1 cellular context compared by ENCODE assay signal in the genomic region with DNA sequence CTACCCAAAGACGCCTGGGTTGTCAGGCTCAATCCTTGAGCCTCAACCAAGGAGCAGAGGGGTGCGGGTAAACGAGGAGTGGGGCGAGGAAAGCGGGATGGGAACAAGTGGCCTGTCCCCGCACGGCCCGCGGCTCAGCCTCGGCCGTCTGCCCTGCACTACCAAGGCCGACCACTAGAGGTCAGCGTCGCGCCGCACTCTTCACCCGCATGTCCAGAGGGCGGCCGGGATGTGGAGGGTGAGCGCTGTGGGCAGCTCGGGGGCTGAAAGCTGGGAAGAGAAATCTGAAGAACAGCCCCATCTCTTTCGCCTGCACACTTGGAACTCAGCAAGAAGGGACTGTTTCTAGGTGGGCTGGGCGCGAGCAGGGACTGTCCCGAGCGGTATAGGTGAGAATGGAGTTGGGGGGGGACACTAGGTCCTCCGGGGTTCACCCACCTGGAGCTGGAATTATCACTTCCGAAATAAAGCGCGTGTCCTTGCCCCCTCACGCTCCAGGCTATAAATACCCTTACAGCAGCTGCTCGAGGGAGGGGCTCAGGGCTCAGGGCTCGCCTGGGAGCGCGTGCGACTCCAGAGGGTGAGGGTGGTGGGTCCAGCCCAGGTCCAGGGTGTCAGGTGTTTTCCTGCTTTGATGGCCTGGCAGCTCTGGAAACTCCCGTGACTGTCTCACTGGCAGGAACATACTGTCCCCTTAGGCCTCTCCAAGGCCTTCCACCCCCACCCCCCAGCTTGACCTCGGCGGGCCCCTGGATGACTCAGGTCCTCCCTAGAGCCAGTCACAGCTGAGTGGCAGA.
A peak's percentile ranks its signal among the peaks of the same experiment; 100 is the strongest.
TF ChIP-seq lines count a peak whose summit lies in the region.

No MANE protein-coding gene starts in this region.

TF ChIP-seq in HepG2, 621 proteins besides CTCF, POLR2A, EP300 and RAD21 (continued from another document and continues in another):
- no peak for TF ChIP-seq FOXK2 (IDR thresholded peaks at IDR 0.05)
- TF ChIP-seq DMAP1 (CRISPR knock-in tag; IDR thresholded peaks at IDR 0.05) = no peak; the same call in 1 of the 2 replicates
- no peak for TF ChIP-seq EZH2 (conservative IDR thresholded peaks at IDR 0.05; ENCODE audit: low read depth, low read length)
- TF ChIP-seq ZNF674 (CRISPR knock-in tag; IDR thresholded peaks at IDR 0.05; ENCODE audit: low read depth) = 0 out of 2 replicates have a peak, but pooled peaks have one; percentile 64
- no peak for TF ChIP-seq ZBTB3 (CRISPR knock-in tag; IDR thresholded peaks at IDR 0.05; ENCODE audit: borderline replicate concordance, low read depth)
- no peak for TF ChIP-seq E2F2 (CRISPR knock-in tag; IDR thresholded peaks at IDR 0.05; ENCODE audit: borderline replicate concordance)
- TF ChIP-seq ZBTB2 (CRISPR knock-in tag; IDR thresholded peaks at IDR 0.05; ENCODE audit: low read depth) = no peak
- no peak for TF ChIP-seq ZNF484 (CRISPR knock-in tag; IDR thresholded peaks at IDR 0.05; ENCODE audit: borderline replicate concordance, low read depth)
- no peak for TF ChIP-seq ZFAT (CRISPR knock-in tag; conservative IDR thresholded peaks at IDR 0.05)
- no peak for TF ChIP-seq ZNF292 (CRISPR knock-in tag; IDR thresholded peaks at IDR 0.05; ENCODE audit: borderline replicate concordance, low read depth)
- TF ChIP-seq ZNF232 (CRISPR knock-in tag; IDR thresholded peaks at IDR 0.05; ENCODE audit: borderline replicate concordance) = no peak
- no peak for TF ChIP-seq ZNF7 (CRISPR knock-in tag; IDR thresholded peaks at IDR 0.05)
- TF ChIP-seq, protein P1, sequence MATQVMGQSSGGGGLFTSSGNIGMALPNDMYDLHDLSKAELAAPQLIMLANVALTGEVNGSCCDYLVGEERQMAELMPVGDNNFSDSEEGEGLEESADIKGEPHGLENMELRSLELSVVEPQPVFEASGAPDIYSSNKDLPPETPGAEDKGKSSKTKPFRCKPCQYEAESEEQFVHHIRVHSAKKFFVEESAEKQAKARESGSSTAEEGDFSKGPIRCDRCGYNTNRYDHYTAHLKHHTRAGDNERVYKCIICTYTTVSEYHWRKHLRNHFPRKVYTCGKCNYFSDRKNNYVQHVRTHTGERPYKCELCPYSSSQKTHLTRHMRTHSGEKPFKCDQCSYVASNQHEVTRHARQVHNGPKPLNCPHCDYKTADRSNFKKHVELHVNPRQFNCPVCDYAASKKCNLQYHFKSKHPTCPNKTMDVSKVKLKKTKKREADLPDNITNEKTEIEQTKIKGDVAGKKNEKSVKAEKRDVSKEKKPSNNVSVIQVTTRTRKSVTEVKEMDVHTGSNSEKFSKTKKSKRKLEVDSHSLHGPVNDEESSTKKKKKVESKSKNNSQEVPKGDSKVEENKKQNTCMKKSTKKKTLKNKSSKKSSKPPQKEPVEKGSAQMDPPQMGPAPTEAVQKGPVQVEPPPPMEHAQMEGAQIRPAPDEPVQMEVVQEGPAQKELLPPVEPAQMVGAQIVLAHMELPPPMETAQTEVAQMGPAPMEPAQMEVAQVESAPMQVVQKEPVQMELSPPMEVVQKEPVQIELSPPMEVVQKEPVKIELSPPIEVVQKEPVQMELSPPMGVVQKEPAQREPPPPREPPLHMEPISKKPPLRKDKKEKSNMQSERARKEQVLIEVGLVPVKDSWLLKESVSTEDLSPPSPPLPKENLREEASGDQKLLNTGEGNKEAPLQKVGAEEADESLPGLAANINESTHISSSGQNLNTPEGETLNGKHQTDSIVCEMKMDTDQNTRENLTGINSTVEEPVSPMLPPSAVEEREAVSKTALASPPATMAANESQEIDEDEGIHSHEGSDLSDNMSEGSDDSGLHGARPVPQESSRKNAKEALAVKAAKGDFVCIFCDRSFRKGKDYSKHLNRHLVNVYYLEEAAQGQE (IDR thresholded peaks at IDR 0.05; ENCODE audit: borderline replicate concordance in 1 of 2, low read depth in 1 of 2, low read length in 2 of 2) = no peak
- no peak for TF ChIP-seq ZNF839 (CRISPR knock-in tag; IDR thresholded peaks at IDR 0.05; ENCODE audit: borderline replicate concordance)
- TF ChIP-seq ZNF776 (CRISPR knock-in tag; IDR thresholded peaks at IDR 0.05) = peak; percentile 61; the same call in 1 of the 2 replicates
- TF ChIP-seq, protein P2, sequence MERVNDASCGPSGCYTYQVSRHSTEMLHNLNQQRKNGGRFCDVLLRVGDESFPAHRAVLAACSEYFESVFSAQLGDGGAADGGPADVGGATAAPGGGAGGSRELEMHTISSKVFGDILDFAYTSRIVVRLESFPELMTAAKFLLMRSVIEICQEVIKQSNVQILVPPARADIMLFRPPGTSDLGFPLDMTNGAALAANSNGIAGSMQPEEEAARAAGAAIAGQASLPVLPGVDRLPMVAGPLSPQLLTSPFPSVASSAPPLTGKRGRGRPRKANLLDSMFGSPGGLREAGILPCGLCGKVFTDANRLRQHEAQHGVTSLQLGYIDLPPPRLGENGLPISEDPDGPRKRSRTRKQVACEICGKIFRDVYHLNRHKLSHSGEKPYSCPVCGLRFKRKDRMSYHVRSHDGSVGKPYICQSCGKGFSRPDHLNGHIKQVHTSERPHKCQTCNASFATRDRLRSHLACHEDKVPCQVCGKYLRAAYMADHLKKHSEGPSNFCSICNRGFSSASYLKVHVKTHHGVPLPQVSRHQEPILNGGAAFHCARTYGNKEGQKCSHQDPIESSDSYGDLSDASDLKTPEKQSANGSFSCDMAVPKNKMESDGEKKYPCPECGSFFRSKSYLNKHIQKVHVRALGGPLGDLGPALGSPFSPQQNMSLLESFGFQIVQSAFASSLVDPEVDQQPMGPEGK (CRISPR knock-in tag; IDR thresholded peaks at IDR 0.05) = peak; percentile 57; the same call in 1 of the 2 replicates
- TF ChIP-seq, protein P3, sequence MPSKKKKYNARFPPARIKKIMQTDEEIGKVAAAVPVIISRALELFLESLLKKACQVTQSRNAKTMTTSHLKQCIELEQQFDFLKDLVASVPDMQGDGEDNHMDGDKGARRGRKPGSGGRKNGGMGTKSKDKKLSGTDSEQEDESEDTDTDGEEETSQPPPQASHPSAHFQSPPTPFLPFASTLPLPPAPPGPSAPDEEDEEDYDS (CRISPR knock-in tag; IDR thresholded peaks at IDR 0.05) = no peak
- no peak for TF ChIP-seq TCF7 (IDR thresholded peaks at IDR 0.05; ENCODE audit: low read depth)
- TF ChIP-seq ZNF512 (CRISPR knock-in tag; IDR thresholded peaks at IDR 0.05) = no peak
- no peak for TF ChIP-seq FOXA3 (CRISPR knock-in tag; IDR thresholded peaks at IDR 0.05)
- no peak for TF ChIP-seq PAWR (CRISPR knock-in tag; IDR thresholded peaks at IDR 0.05; ENCODE audit: borderline replicate concordance)
- TF ChIP-seq RERE (CRISPR knock-in tag; IDR thresholded peaks at IDR 0.05; ENCODE audit: low read depth) = no peak
- TF ChIP-seq MAFG (CRISPR knock-in tag; IDR thresholded peaks at IDR 0.05) = no peak
- TF ChIP-seq, protein P4, sequence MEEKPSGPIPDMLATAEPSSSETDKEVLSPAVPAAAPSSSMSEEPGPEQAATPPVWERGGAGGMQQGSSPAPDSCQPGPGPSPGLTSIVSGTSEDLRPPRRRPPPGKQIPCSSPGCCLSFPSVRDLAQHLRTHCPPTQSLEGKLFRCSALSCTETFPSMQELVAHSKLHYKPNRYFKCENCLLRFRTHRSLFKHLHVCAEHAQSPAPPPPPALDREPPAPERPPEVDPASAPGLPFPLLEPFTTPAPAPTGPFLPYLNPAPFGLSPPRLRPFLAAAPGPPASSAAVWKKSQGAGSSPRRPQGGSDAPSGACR (CRISPR knock-in tag; IDR thresholded peaks at IDR 0.05) = no peak
- no peak for TF ChIP-seq HDAC6 (IDR thresholded peaks at IDR 0.05; ENCODE audit: low read depth, low read length)
- no peak for TF ChIP-seq RNF219 (CRISPR knock-in tag; IDR thresholded peaks at IDR 0.05)
- TF ChIP-seq, protein P5, sequence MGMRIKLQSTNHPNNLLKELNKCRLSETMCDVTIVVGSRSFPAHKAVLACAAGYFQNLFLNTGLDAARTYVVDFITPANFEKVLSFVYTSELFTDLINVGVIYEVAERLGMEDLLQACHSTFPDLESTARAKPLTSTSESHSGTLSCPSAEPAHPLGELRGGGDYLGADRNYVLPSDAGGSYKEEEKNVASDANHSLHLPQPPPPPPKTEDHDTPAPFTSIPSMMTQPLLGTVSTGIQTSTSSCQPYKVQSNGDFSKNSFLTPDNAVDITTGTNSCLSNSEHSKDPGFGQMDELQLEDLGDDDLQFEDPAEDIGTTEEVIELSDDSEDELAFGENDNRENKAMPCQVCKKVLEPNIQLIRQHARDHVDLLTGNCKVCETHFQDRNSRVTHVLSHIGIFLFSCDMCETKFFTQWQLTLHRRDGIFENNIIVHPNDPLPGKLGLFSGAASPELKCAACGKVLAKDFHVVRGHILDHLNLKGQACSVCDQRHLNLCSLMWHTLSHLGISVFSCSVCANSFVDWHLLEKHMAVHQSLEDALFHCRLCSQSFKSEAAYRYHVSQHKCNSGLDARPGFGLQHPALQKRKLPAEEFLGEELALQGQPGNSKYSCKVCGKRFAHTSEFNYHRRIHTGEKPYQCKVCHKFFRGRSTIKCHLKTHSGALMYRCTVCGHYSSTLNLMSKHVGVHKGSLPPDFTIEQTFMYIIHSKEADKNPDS (CRISPR knock-in tag; IDR thresholded peaks at IDR 0.05) = no peak
